ENCODE assay signal across 32 cellular contexts in the genomic region with DNA sequence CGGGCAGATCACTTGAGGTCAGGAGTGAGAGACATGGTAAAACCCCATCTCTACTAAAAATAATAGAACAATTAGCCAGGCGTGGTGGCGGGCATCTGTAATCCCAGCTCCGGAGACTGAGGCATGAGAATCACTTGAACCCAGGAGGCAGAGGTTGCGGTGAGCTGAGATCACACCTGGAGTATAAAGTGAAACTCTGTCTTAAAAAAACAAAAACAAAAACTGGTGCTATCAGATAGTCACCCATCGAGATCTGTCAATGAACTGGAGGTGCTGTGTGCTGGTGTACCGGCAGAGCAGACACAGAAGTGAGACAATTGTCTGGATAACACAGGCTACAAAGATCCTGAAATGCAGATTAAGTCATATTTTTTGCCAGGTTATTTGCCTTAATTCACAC. TPM values are rescaled to one million over a fixed set of nuclear protein-coding genes. Genes with fewer than 3 reads are reported as not detected.
"Had no signal": no experiment of that assay in that cellular context is flagged by ENCODE, and none has a peak within 500 bp of the region (broad histone marks: within the 10 kb centered on the region; RNA-seq: fewer than 3 reads in every experiment).

No MANE protein-coding gene starts in this region.

- H3K9me3 ChIP-seq: adrenal gland, body of pancreas, breast epithelium, colonic mucosa, Peyer's patch had no signal

- DNase-seq: activated CD4-positive, alpha-beta T cell treated with anti-CD3 and anti-CD28 coated beads, Interleukin-2, amount 10 ng/mL, durations not matched to agents 24 days and 14 days; activated CD4-positive, alpha-beta T cell treated with anti-CD3 and anti-CD28 coated beads, Interleukin-2, amount 50 U/mL, for 4 hours; activated CD8-positive, alpha-beta T cell treated with anti-CD3 and anti-CD28 coated beads for 36 hours; activated gamma-delta T cell; activated naive CD4-positive, alpha-beta T cell treated with Interleukin-2 at 50 U/mL for 16 hours; activated T-cell treated with anti-CD3 and anti-CD28 coated beads, Interleukin-2, amount 50 U/mL, for 1 hour; adrenal gland; body of pancreas; caudate nucleus; colonic mucosa; NCI-H1105; NCI-H1436; NCI-H1694; NCI-H1930; NCI-H2081 treated with DMSO at 0.1 percent for 48 hours; NCI-H226; NCI-H446 treated with DMSO at 0.1 percent for 48 hours; NCI-H524; PC-3 had no signal

- H3K27ac Mint-ChIP-seq: activated CD4-positive, alpha-beta T cell treated with anti-CD3 and anti-CD28 coated beads, Interleukin-2, amount 10 ng/mL, durations not matched to agents 24 days and 14 days; activated CD8-positive, alpha-beta T cell treated with anti-CD3 and anti-CD28 coated beads for 36 hours; activated naive CD4-positive, alpha-beta T cell treated with anti-CD3 and anti-CD28 coated beads, Interleukin-2, amount 50 U/mL, for 72 hours; activated T-helper 2 cell treated with anti-CD3 and anti-CD28 coated beads, Interferon-gamma antibody, Interleukin-2, Interleukin-4, amounts not matched to agents 10 μg/mL and 5 μg/mL and 100 μg/mL, durations not matched to agents 14 hours and 24 hours and 36 hours; T-helper 1 cell treated with Interleukin-12 subunit alpha and Interleukin-12 subunit beta and Interleukin-4 antibody, amounts not matched to agents 30 μg/mL and 1 μg/mL, for 36 hours; T-helper 2 cell treated with Interferon-gamma antibody and Interleukin-4, amounts not matched to agents 5 μg/mL and 100 μg/mL, for 36 hours had no signal

- H3K27ac ChIP-seq: adrenal gland, body of pancreas, breast epithelium, colonic mucosa, Peyer's patch, RWPE1, SK-N-MC had no signal

- H3K4me3 ChIP-seq: adrenal gland, body of pancreas, breast epithelium, colonic mucosa, Peyer's patch, SK-N-MC had no signal

- H3K27me3 ChIP-seq: colonic mucosa, Peyer's patch had no signal

- H3K4me3 Mint-ChIP-seq: activated CD4-positive, alpha-beta T cell treated with anti-CD3 and anti-CD28 coated beads, Interleukin-2, amount 10 ng/mL, durations not matched to agents 24 days and 14 days; activated CD8-positive, alpha-beta T cell treated with anti-CD3 and anti-CD28 coated beads for 36 hours; T-helper 1 cell treated with Interleukin-12 subunit alpha and Interleukin-12 subunit beta and Interleukin-4 antibody, amounts not matched to agents 30 μg/mL and 1 μg/mL, for 36 hours; T-helper 2 cell treated with Interferon-gamma antibody and Interleukin-4, amounts not matched to agents 5 μg/mL and 100 μg/mL, for 36 hours had no signal

- H3K4me1 ChIP-seq: body of pancreas, breast epithelium, colonic mucosa had no signal

- H3K9me3 Mint-ChIP-seq: activated CD4-positive, alpha-beta T cell treated with anti-CD3 and anti-CD28 coated beads, Interleukin-2, amount 10 ng/mL, durations not matched to agents 24 days and 14 days; activated CD8-positive, alpha-beta T cell treated with anti-CD3 and anti-CD28 coated beads for 36 hours; activated naive CD4-positive, alpha-beta T cell treated with anti-CD3 and anti-CD28 coated beads, Interleukin-2, amount 50 U/mL, for 72 hours; activated T-helper 2 cell treated with anti-CD3 and anti-CD28 coated beads, Interferon-gamma antibody, Interleukin-2, Interleukin-4, amounts not matched to agents 10 μg/mL and 5 μg/mL and 100 μg/mL, durations not matched to agents 14 hours and 24 hours and 36 hours; T-helper 1 cell treated with Interleukin-12 subunit alpha and Interleukin-12 subunit beta and Interleukin-4 antibody, amounts not matched to agents 30 μg/mL and 1 μg/mL, for 36 hours; T-helper 2 cell treated with Interferon-gamma antibody and Interleukin-4, amounts not matched to agents 5 μg/mL and 100 μg/mL, for 36 hours had no signal

- H3K36me3 ChIP-seq: adrenal gland, breast epithelium, colonic mucosa, Peyer's patch had no signal

- H3K36me3 Mint-ChIP-seq: activated naive CD4-positive, alpha-beta T cell treated with anti-CD3 and anti-CD28 coated beads, Interleukin-2, amount 50 U/mL, for 72 hours had no signal

RNA-seq across cellular contexts. Expression of a gene that starts 24.7 kb away (rescaled TPM):
- total RNA-seq: activated CD4-positive, alpha-beta T cell treated with anti-CD3 and anti-CD28 coated beads, Interleukin-2, amount 10 ng/mL, durations not matched to agents 24 days and 14 days; activated CD8-positive, alpha-beta memory T cell treated with anti-CD3 and anti-CD28 coated beads for 36 hours; activated CD8-positive, alpha-beta T cell treated with anti-CD3 and anti-CD28 coated beads for 36 hours; activated naive CD4-positive, alpha-beta T cell treated with anti-CD3 and anti-CD28 coated beads, Interleukin-2, amount 50 U/mL, for 72 hours; activated T-helper 2 cell treated with anti-CD3 and anti-CD28 coated beads, Interferon-gamma antibody, Interleukin-2, Interleukin-4, amounts not matched to agents 10 μg/mL and 5 μg/mL and 100 μg/mL, durations not matched to agents 14 hours and 24 hours and 36 hours; astrocyte; body of pancreas; breast epithelium; cerebellum; LHCN-M2; PC-3; Peyer's patch; Right ventricle myocardium inferior had no signal
